15 cellular contexts compared by ENCODE assay signal in the genomic region with DNA sequence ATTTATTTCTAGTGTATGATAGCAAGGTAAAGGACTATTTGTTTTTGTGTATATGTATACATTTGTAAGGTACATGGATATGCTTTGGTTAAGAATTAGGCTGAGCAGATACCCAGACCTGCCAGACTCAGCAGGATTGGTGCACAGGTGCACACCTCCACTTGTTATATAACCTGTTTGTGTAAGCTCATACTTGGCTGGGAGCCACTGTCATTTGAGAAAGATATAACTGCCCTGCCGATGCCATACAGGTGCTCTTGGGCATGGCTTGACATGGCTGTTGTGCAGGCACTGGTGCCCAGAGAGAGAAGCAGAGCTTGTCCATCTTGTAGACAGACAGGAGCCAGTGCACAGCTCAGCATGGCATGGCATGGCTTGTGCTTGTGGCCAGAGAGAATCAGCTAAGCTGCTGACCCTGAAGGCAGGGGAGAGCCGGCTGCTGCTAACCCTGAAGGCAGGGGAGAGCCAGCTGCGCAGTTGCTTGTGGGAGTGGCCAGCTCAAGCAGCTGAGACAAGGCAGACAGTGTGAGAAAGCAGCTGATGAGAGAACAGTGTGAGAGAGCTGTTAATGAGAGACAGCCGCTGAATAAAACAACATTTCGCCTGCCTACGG.
DNase-seq lines count a peak whose midpoint lies in the region; ATAC-seq and TF ChIP-seq lines count a peak whose summit lies in the region.
"Had no signal": no experiment of that assay in that cellular context is flagged by ENCODE, and none has a peak within 500 bp of the region (broad histone marks: within the 10 kb centered on the region; RNA-seq: fewer than 3 reads in every experiment).

No MANE protein-coding gene starts in this region.

- POLR2A ChIA-PET in activated CD4-positive, alpha-beta memory T cell treated with anti-CD3 and anti-CD28 coated beads for 36 hours (lab: Charles Lee): no interaction called here

- TF ChIP-seq CTCF in heart left ventricle (IDR thresholded peaks at IDR 0.05) (no peak), left ventricle myocardium inferior (IDR thresholded peaks at IDR 0.05; ENCODE audit: borderline replicate concordance) (no peak), mammary epithelial cell (conservative IDR thresholded peaks at IDR 0.05 in 1 of 2, IDR thresholded peaks at IDR 0.05 in 1 of 2; ENCODE audit: extremely low read depth in 1 of 2, insufficient read depth in 1 of 2, low read depth in 1 of 2, low read length in 2 of 2) (no peak)

- H3K27me3 Mint-ChIP-seq in activated CD4-positive, alpha-beta memory T cell treated with anti-CD3 and anti-CD28 coated beads for 36 hours: no peaks in the 10 kb centered on the region

- intact Hi-C loops in heart left ventricle (cut with DNase I) (no loop called here), left ventricle myocardium inferior (cut with micrococcal nuclease) (no loop called here), mammary epithelial cell (cut with micrococcal nuclease) (no loop called here)
- intact Hi-C loops in activated CD4-positive, alpha-beta memory T cell treated with anti-CD3 and anti-CD28 coated beads for 36 hours (cut with micrococcal nuclease): no loop called here

- H3K27ac Mint-ChIP-seq in activated CD4-positive, alpha-beta memory T cell treated with anti-CD3 and anti-CD28 coated beads for 36 hours: no peak overlapping the region
- H3K27ac Mint-ChIP-seq: activated T-helper 1 cell treated with anti-CD3 and anti-CD28 coated beads, Interleukin-12 subunit alpha, Interleukin-12 subunit beta, Interleukin-2, Interleukin-4 antibody, amounts not matched to agents 30 ng/mL and 10 ng/mL and 1 ng/mL, durations not matched to agents 14 hours and 24 hours and 36 hours had no signal

- H3K4me1 Mint-ChIP-seq in activated CD4-positive, alpha-beta memory T cell treated with anti-CD3 and anti-CD28 coated beads for 36 hours (ENCODE audit: low read depth): peaks cover 5% of the 10 kb centered on the region

- TF ChIP-seq POLR2A in heart left ventricle (IDR thresholded peaks at IDR 0.05): no peak

- no peaks in the 10 kb centered on the region for H3K79me2 ChIP-seq in mammary epithelial cell (ENCODE audit: insufficient read depth, low read length)

- H3K9me3 Mint-ChIP-seq in activated CD4-positive, alpha-beta memory T cell treated with anti-CD3 and anti-CD28 coated beads for 36 hours: no peaks in the 10 kb centered on the region
- H3K9me3 Mint-ChIP-seq: activated T-helper 1 cell treated with anti-CD3 and anti-CD28 coated beads, Interleukin-12 subunit alpha, Interleukin-12 subunit beta, Interleukin-2, Interleukin-4 antibody, amounts not matched to agents 30 ng/mL and 10 ng/mL and 1 ng/mL, durations not matched to agents 14 hours and 24 hours and 36 hours had no signal

- H3K36me3 Mint-ChIP-seq in activated CD4-positive, alpha-beta memory T cell treated with anti-CD3 and anti-CD28 coated beads for 36 hours: no peaks in the 10 kb centered on the region

- H3K27ac ChIP-seq in heart left ventricle: no peak overlapping the region
- no peak overlapping the region for H3K27ac ChIP-seq in left ventricle myocardium inferior (replicated peaks)
- peak overlapping the region; percentile 0 for H3K27ac ChIP-seq in substantia nigra (ENCODE audit: low read depth, low read length, poor library complexity, severe bottlenecking)
- H3K27ac ChIP-seq in mammary epithelial cell (ENCODE audit: insufficient read depth, low read depth, low read length): no peak overlapping the region
- H3K27ac ChIP-seq: breast epithelium, epithelial cell of prostate, transverse colon had no signal

- H3K4me3 Mint-ChIP-seq in activated CD4-positive, alpha-beta memory T cell treated with anti-CD3 and anti-CD28 coated beads for 36 hours: no peak overlapping the region
- H3K4me3 Mint-ChIP-seq: activated T-helper 1 cell treated with anti-CD3 and anti-CD28 coated beads, Interleukin-12 subunit alpha, Interleukin-12 subunit beta, Interleukin-2, Interleukin-4 antibody, amounts not matched to agents 30 ng/mL and 10 ng/mL and 1 ng/mL, durations not matched to agents 14 hours and 24 hours and 36 hours had no signal

- ATAC-seq in heart left ventricle: peak in 3 of 4 donors; percentile 38 to 59 (median 44)

- no peaks in the 10 kb centered on the region for H4K20me1 ChIP-seq in mammary epithelial cell (ENCODE audit: insufficient read depth, low read length)

- H3K9me3 ChIP-seq in heart left ventricle (no peaks in the 10 kb centered on the region), left ventricle myocardium inferior (replicated peaks) (no peaks in the 10 kb centered on the region), mammary epithelial cell (replicated peaks; ENCODE audit: insufficient read depth, low read length) (no peaks in the 10 kb centered on the region)
- H3K9me3 ChIP-seq: breast epithelium, transverse colon had no signal

- H3K9ac ChIP-seq in mammary epithelial cell (ENCODE audit: insufficient read depth, low read length): no peak overlapping the region

- H3K27me3 ChIP-seq in heart left ventricle: no peaks in the 10 kb centered on the region
- peaks cover 7% of the 10 kb centered on the region for H3K27me3 ChIP-seq in left ventricle myocardium inferior (ENCODE audit: low read depth)
- peaks cover 2% of the 10 kb centered on the region for H3K27me3 ChIP-seq in mammary epithelial cell (ENCODE audit: insufficient read depth, low read length)
- H3K27me3 ChIP-seq: breast epithelium, transverse colon had no signal

- H3K4me1 ChIP-seq in heart left ventricle (peaks cover 0 to 16% (median 0%) of the 10 kb centered on the region in 12 donors), left ventricle myocardium inferior (no peaks in the 10 kb centered on the region), mammary epithelial cell (ENCODE audit: insufficient read depth, low read length) (no peaks in the 10 kb centered on the region)
- H3K4me1 ChIP-seq: breast epithelium, transverse colon had no signal

- dilution Hi-C loops in mammary epithelial cell (cut with HindIII; ENCODE audit: low sequenced_read_pairs): no loop called here

- H3K4me3 ChIP-seq in heart left ventricle (no peak overlapping the region), left ventricle myocardium inferior (no peak overlapping the region), mammary epithelial cell (replicated peaks in 1 of 3; ENCODE audit: insufficient read depth in 1 of 3, low read depth in 2 of 3, low read length in 3 of 3) (no peak overlapping the region)
- H3K4me3 ChIP-seq: breast epithelium, transverse colon had no signal

- no peak overlapping the region for H2AFZ ChIP-seq in mammary epithelial cell (ENCODE audit: low read depth, low read length)

- DNase-seq in heart left ventricle (no peak), left ventricle myocardium inferior (no peak), NCI-H2196 (lab: John Stamatoyannopoulos, UW; ENCODE audit: unreplicated experiment) (peak; percentile 82), cerebellar cortex (ENCODE audit: low spot score) (peak; percentile 63), substantia nigra (lab: John Stamatoyannopoulos, UW) (peak in 33 of 49 donors; percentile 5 to 72 (median 30)), mammary epithelial cell (no peak)
- no peak for DNase-seq in effector CD8-positive, alpha-beta T cell (lab: John Stamatoyannopoulos, UW)
- DNase-seq in activated CD4-positive, alpha-beta memory T cell treated with anti-CD3 and anti-CD28 coated beads for 36 hours: no peak
- DNase-seq: ACHN; activated CD4-positive, CD25-positive, alpha-beta regulatory T cell; MM.1S; transverse colon had no signal

- no TSS peak for BruUV-seq in mammary epithelial cell (replicated peaks; lab: Mats Ljungman, UMichigan)

- in situ Hi-C loops in mammary epithelial cell (cut with MboI; ENCODE audit: low sequenced_read_pairs in 2 of 2): no loop called here

- H3K36me3 ChIP-seq in heart left ventricle: no peaks in the 10 kb centered on the region
- no peaks in the 10 kb centered on the region for H3K36me3 ChIP-seq in left ventricle myocardium inferior
- H3K36me3 ChIP-seq in mammary epithelial cell (ENCODE audit: insufficient read depth, low read length): no peaks in the 10 kb centered on the region
- H3K36me3 ChIP-seq: breast epithelium, transverse colon had no signal

- WGBS in heart left ventricle, 4 donors: 74 to 85% (median 79%) methylated on average over 6 of the region's 6 CpGs
- 74% methylated on average over 5 of the region's 6 CpGs for WGBS in mammary epithelial cell (ENCODE audit: low coverage, missing lambda C conversion rate)

- no peak overlapping the region for H3K4me2 ChIP-seq in mammary epithelial cell (ENCODE audit: insufficient read depth, low read depth, low read length)

- CTCF ChIA-PET in mammary epithelial cell (lab: Charles Lee; ENCODE audit: low non-redundant PET): no interaction called here
- CTCF ChIA-PET in activated CD4-positive, alpha-beta memory T cell treated with anti-CD3 and anti-CD28 coated beads for 36 hours (lab: Charles Lee): interaction anchor here (1.4 to 2.6 kb wide), 3 partner anchors 10 to 157 kb away, joined by 4 to 14 read pairs (median 5); no protein-coding TSS in a partner anchor

Comparison
In these comparisons a context has a peak if more than half of its experiments do, and no peak if none do; other contexts are left out.
1. DNase-seq: peak in NCI-H2196 (single experiment), cerebellar cortex (single experiment) and substantia nigra (33 of 49); none in heart left ventricle (0 of 5), left ventricle myocardium inferior (single experiment), effector CD8-positive, alpha-beta T cell (single experiment), mammary epithelial cell (single experiment) and activated CD4-positive, alpha-beta memory T cell treated with anti-CD3 and anti-CD28 coated beads for 36 hours (single experiment).